8 cellular contexts compared by ENCODE assay signal in genomic region chr16:85563515-85564276, GRCh38. TPM values are rescaled to one million over a fixed set of nuclear protein-coding genes. Genes with fewer than 3 reads are reported as not detected.
DNase-seq lines count a peak whose midpoint lies in the region; ATAC-seq and TF ChIP-seq lines count a peak whose summit lies in the region.
"Had no signal": no experiment of that assay in that cellular context is flagged by ENCODE, and none has a peak within 500 bp of the region (broad histone marks: within the 10 kb centered on the region; RNA-seq: fewer than 3 reads in every experiment).

No MANE protein-coding gene starts in this region.

- TF ChIP-seq CTCF in lung (IDR thresholded peaks at IDR 0.05; ENCODE audit: control extremely low read depth, extremely low read depth), result no peak
- peak in 1 of 6 experiments; percentile 25 for TF ChIP-seq CTCF in thyroid gland (IDR thresholded peaks at IDR 0.05)

- no peaks in the 10 kb centered on the region for H3K27me3 ChIP-seq in lung (ENCODE audit: control insufficient read depth, insufficient read depth)
- H3K27me3 ChIP-seq in thyroid gland, result no peaks in the 10 kb centered on the region

- intact Hi-C loops in thyroid gland (cut with DNase I), result loop anchor here (5.0 kb wide), 1 partner anchor 49 kb away; the partner anchor contains the start of gene GSE1

- peak overlapping the region; percentile 2 for H3K27ac ChIP-seq in caudate nucleus (ENCODE audit: low read depth, low read length)
- peak overlapping the region in 1 of 2 donors; percentile 84 for H3K27ac ChIP-seq in lung (ENCODE audit: low read depth in 1 of 2, low read length in 1 of 2)
- H3K27ac ChIP-seq in thyroid gland, result peak overlapping the region; percentile 92 to 95 (median 94)

- H3K4me3 ChIP-seq in lung (no peak overlapping the region), thyroid gland (replicated peaks in 1 of 3) (no peak overlapping the region)

- H3K4me1 ChIP-seq in lung (ENCODE audit: control insufficient read depth in 2 of 2, insufficient read depth in 2 of 2, low read length in 2 of 2) (peaks cover 5 to 48% of the 10 kb centered on the region in 2 donors), thyroid gland (peaks cover 50 to 78% of the 10 kb centered on the region in 2 donors)

- H3K36me3 ChIP-seq in lung (ENCODE audit: control insufficient read depth in 2 of 2, insufficient read depth in 2 of 2, low read length in 2 of 2), result no peaks in the 10 kb centered on the region
- no peaks in the 10 kb centered on the region for H3K36me3 ChIP-seq in thyroid gland

- DNase-seq in M059J (ENCODE audit: low read depth) (peak; percentile 76), caudate nucleus (lab: John Stamatoyannopoulos, UW) (no peak), lung (ENCODE audit: low spot score) (peak; percentile 76), thyroid gland (peak; percentile 83 to 87)
- DNase-seq in stimulated activated CD4-positive, alpha-beta T cell treated with anti-CD3 and anti-CD28 coated beads, Interleukin-4, amount 100 ng/mL, for 4 hours, result no peak
- no peak for DNase-seq in stimulated activated CD4-positive, alpha-beta T cell treated with anti-CD3 and anti-CD28 coated beads, Interleukin-4, amount 100 ng/mL, for 24 hours
- DNase-seq: NCI-H2081 had no signal

- H3K9me3 ChIP-seq in lung (ENCODE audit: control insufficient read depth in 2 of 2, insufficient read depth in 1 of 2, low read length in 1 of 2), result no peaks in the 10 kb centered on the region
- no peaks in the 10 kb centered on the region for H3K9me3 ChIP-seq in thyroid gland

- ATAC-seq in lung (ENCODE audit: insufficient read depth, low FRiP score) (peak; percentile 35), HG03196 (IDR thresholded peaks at IDR 0.05; ENCODE audit: unreplicated experiment) (no peak)

- TF ChIP-seq POLR2A in thyroid gland (IDR thresholded peaks at IDR 0.05), result peak in 1 of 2 donors; percentile 63

- WGBS in lung, 2 donors, result 45 to 57% methylated on average over 19 of the region's 19 CpGs
- 56 to 82% methylated on average over 5 to 17 of the region's 19 CpGs for WGBS in thyroid gland, 2 donors

RNA-seq across cellular contexts. Expression of gene GSE1, which starts 49.4 kb away (rescaled TPM):
- total RNA-seq in M059J (2014; rRNA removed; shearing (Covaris generic)), result 11.7 and 15.2 TPM in 2 replicates
- total RNA-seq in lung (100 to 1,000 TPM; 115 to 122 TPM), thyroid gland (100 to 1,000 TPM in 1 of 4 donors, 10 to 100 TPM in 3; 54.2 to 155 (median 71.9) TPM)
- polyA plus RNA-seq in lung, result 10 to 100 TPM; 21.3 to 34.0 TPM

Comparison
In these comparisons a context has a peak if more than half of its experiments do, and no peak if none do; other contexts are left out.
1. DNase-seq: peak in M059J (single experiment), lung (single experiment) and thyroid gland (2 of 2); none in caudate nucleus (0 of 61), stimulated activated CD4-positive, alpha-beta T cell treated with anti-CD3 and anti-CD28 coated beads, Interleukin-4, amount 100 ng/mL, for 4 hours (0 of 2) and stimulated activated CD4-positive, alpha-beta T cell treated with anti-CD3 and anti-CD28 coated beads, Interleukin-4, amount 100 ng/mL, for 24 hours (single experiment).